In the genomic region with DNA sequence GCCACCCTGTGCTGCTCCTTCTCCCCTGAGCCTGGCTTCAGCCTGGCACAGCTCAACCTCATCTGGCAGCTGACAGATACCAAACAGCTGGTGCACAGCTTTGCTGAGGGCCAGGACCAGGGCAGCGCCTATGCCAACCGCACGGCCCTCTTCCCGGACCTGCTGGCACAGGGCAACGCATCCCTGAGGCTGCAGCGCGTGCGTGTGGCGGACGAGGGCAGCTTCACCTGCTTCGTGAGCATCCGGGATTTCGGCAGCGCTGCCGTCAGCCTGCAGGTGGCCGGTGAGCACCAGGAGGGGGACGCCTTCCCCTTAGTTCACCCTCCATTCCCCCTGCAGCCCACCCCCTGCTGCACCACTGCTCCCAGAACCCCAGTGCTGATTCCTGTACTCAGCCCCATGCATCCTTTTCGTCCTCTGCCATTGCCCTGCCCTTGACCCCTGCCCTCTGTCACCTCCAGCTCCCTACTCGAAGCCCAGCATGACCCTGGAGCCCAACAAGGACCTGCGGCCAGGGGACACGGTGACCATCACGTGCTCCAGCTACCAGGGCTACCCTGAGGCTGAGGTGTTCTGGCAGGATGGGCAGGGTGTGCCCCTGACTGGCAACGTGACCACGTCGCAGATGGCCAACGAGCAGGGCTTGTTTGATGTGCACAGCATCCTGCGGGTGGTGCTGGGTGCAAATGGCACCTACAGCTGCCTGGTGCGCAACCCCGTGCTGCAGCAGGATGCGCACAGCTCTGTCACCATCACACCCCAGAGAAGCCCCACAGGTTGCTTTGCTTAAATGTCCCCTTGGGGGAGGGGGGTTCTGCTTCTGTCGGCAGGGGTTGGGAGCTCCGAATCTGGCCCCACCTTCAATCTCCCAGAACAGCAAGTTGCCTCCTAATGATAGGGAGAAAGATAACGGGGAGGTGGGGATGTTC, we compare ENCODE assay signal across 5 cellular contexts. TPM values are rescaled to one million over a fixed set of nuclear protein-coding genes. Genes with fewer than 3 reads are reported as not detected.
"Had no signal": no experiment of that assay in that cellular context is flagged by ENCODE, and none has a peak within 500 bp of the region (broad histone marks: within the 10 kb centered on the region; RNA-seq: fewer than 3 reads in every experiment).

No MANE protein-coding gene starts in this region.

RNA-seq across cellular contexts. Expression of a gene that starts 50.6 kb away (rescaled TPM):
- total RNA-seq: activated B cell treated with CpG ODN at 0.5 μM for 24 hours; activated CD8-positive, alpha-beta T cell treated with anti-CD3 and anti-CD28 coated beads for 36 hours; activated T-cell treated with anti-CD3 and anti-CD28 coated beads, Interleukin-2, amount 50 U/mL, for 4 hours; activated T-helper 17 cell treated with anti-CD3 and anti-CD28 coated beads, Interleukin-2, amount 50 U/mL, for 72 hours; T-helper 1 cell treated with Interleukin-12 subunit alpha and Interleukin-12 subunit beta and Interleukin-4 antibody, amounts not matched to agents 30 ng/mL and 1 ng/mL, for 36 hours had no signal
